8 cellular contexts compared by ENCODE assay signal in the genomic region with DNA sequence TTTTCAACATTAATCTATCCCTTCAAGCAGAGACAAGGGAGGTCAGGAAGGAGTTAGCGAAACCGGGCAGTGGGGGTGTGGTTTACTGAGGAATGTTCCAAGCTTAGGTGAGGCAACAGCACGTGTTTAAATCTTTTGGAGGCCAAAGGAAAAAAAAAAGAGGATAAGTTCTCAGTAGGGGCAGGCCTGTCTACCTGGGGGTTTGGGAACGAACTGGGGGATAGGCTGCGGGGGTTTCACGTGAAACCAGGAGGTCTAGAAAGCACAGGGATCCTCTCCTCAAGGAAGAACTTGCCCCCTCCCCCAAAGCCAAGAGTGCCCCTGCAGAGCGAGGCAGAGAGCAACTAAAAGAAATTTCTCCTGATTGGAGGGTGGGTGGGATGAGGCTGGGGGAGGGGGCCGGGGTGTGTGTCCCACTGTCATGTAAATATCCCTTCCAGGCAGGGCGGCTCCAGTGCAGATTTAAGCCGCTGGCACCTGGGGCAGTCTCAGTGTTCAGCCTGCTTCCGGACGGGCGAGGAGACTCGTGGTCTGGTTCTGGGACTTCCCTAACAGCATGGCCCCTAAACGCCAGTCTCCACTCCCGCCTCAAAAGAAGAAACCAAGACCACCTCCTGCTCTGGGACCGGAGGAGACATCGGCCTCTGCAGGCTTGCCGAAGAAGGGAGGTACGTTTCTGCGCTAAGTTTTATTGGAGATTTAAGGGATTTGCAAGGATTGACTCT. TPM values are rescaled to one million over a fixed set of nuclear protein-coding genes. Genes with fewer than 3 reads are reported as not detected.
DNase-seq lines count a peak whose midpoint lies in the region; ATAC-seq and TF ChIP-seq lines count a peak whose summit lies in the region.

No MANE protein-coding gene starts in this region.

- intact Hi-C loops in Caco-2 (cut with micrococcal nuclease; ENCODE audit: unreplicated experiment) (loop anchor here (1.0 kb wide), 2 partner anchors 27 to 48 kb away; a partner anchor contains a TSS), lower lobe of right lung (cut with DNase I) (no loop called here)
- intact Hi-C loops in dendritic cell treated with granulocyte-macrophage colony-stimulating factor and Interleukin-4, amounts not matched to agents 40 ng/mL and 50 ng/mL, for 4 days (cut with micrococcal nuclease) = no loop called here

- TF ChIP-seq CTCF in Caco-2 (IDR thresholded peaks at IDR 0.05; ENCODE audit: insufficient read depth in 1 of 2, low read depth in 1 of 2, low read length in 1 of 2, severe bottlenecking in 1 of 2, unreplicated experiment in 1 of 2) = no peak
- TF ChIP-seq CTCF in RWPE1 (conservative IDR thresholded peaks at IDR 0.05; ENCODE audit: low read depth) = no peak
- TF ChIP-seq CTCF in lower lobe of right lung (IDR thresholded peaks at IDR 0.05) = no peak

- H3K4me1 Mint-ChIP-seq in Caco-2 (ENCODE audit: low read depth, unreplicated experiment) = peaks cover 24% of the 10 kb centered on the region
- peaks cover 51% of the 10 kb centered on the region for H3K4me1 Mint-ChIP-seq in dendritic cell treated with granulocyte-macrophage colony-stimulating factor and Interleukin-4, amounts not matched to agents 40 ng/mL and 50 ng/mL, for 4 days (ENCODE audit: low read depth)

- ATAC-seq in lower lobe of right lung = peak; percentile 58 to 80
- ATAC-seq in HG02623 (IDR thresholded peaks at IDR 0.05; ENCODE audit: unreplicated experiment) = no peak

- H3K4me1 ChIP-seq in Caco-2 = peaks cover 24% of the 10 kb centered on the region
- peaks cover 56% of the 10 kb centered on the region for H3K4me1 ChIP-seq in lower lobe of right lung
- peaks cover 1 to 40% (median 26%) of the 10 kb centered on the region in 5 donors for H3K4me1 ChIP-seq in subcutaneous abdominal adipose tissue (ENCODE audit: control insufficient read depth in 5 of 5, insufficient read depth in 5 of 5, low read length in 5 of 5)

- peaks cover 45% of the 10 kb centered on the region for H3K36me3 Mint-ChIP-seq in Caco-2 (ENCODE audit: insufficient read depth, unreplicated experiment)
- H3K36me3 Mint-ChIP-seq in dendritic cell treated with granulocyte-macrophage colony-stimulating factor and Interleukin-4, amounts not matched to agents 40 ng/mL and 50 ng/mL, for 4 days (ENCODE audit: low read depth) = peaks cover 36% of the 10 kb centered on the region

- CTCF ChIA-PET in Caco-2 (lab: Charles Lee) = interaction anchor here (1.2 to 1.6 kb wide), 2 partner anchors 48 to 263 kb away, joined by 5 to 16 read pairs; a partner anchor contains a TSS
- CTCF ChIA-PET in RWPE1 (lab: Yijun Ruan, JAX) = interaction anchor here (0.8 to 2.4 kb wide), 2 partner anchors 49 to 51 kb away, joined by 3 to 20 read pairs; no protein-coding TSS in a partner anchor

- no peaks in the 10 kb centered on the region for H3K27me3 ChIP-seq in Caco-2 (replicated peaks; ENCODE audit: control insufficient read depth, insufficient read depth, low read length)
- H3K27me3 ChIP-seq in H7 (ENCODE audit: control insufficient read depth, insufficient read depth, low read length) = no peaks in the 10 kb centered on the region
- H3K27me3 ChIP-seq in lower lobe of right lung (ENCODE audit: low read depth) = no peaks in the 10 kb centered on the region
- H3K27me3 ChIP-seq in subcutaneous abdominal adipose tissue (ENCODE audit: control insufficient read depth in 5 of 5, insufficient read depth in 4 of 5, low read length in 5 of 5) = no peaks in the 10 kb centered on the region

- peak overlapping the region; percentile 98 for H3K27ac ChIP-seq in RWPE1
- peak overlapping the region; percentile 89 for H3K27ac ChIP-seq in lower lobe of right lung
- peak overlapping the region; percentile 65 for H3K27ac ChIP-seq in subcutaneous abdominal adipose tissue (ENCODE audit: low read depth, low read length)

- peak overlapping the region; percentile 100 for H3K4me3 Mint-ChIP-seq in Caco-2 (ENCODE audit: unreplicated experiment)
- H3K4me3 Mint-ChIP-seq in dendritic cell treated with granulocyte-macrophage colony-stimulating factor and Interleukin-4, amounts not matched to agents 40 ng/mL and 50 ng/mL, for 4 days = peak overlapping the region; percentile 96

- H3K27me3 Mint-ChIP-seq in Caco-2 (ENCODE audit: insufficient read depth, unreplicated experiment) = no peaks in the 10 kb centered on the region
- H3K27me3 Mint-ChIP-seq in dendritic cell treated with granulocyte-macrophage colony-stimulating factor and Interleukin-4, amounts not matched to agents 40 ng/mL and 50 ng/mL, for 4 days = no peaks in the 10 kb centered on the region

- H3K4me3 ChIP-seq in Caco-2 (ENCODE audit: low read depth, low read length) = peak overlapping the region; percentile 83
- peak overlapping the region; percentile 74 for H3K4me3 ChIP-seq in H7 (ENCODE audit: insufficient read depth, low read depth, low read length)
- H3K4me3 ChIP-seq in lower lobe of right lung = peak overlapping the region; percentile 79
- H3K4me3 ChIP-seq in subcutaneous abdominal adipose tissue (ENCODE audit: low read depth in 1 of 5, low read length in 5 of 5) = peak overlapping the region; percentile 57 to 80 (median 77)

- H3K36me3 ChIP-seq in Caco-2 (ENCODE audit: control insufficient read depth, insufficient read depth, low read length) (no peaks in the 10 kb centered on the region), H7 (replicated peaks; ENCODE audit: control insufficient read depth, insufficient read depth, low read length) (peaks cover 3% of the 10 kb centered on the region), lower lobe of right lung (no peaks in the 10 kb centered on the region), subcutaneous abdominal adipose tissue (ENCODE audit: control insufficient read depth in 5 of 5, insufficient read depth in 5 of 5, low read length in 5 of 5) (no peaks in the 10 kb centered on the region)

- H3K9me3 ChIP-seq in Caco-2 = no peaks in the 10 kb centered on the region
- H3K9me3 ChIP-seq in lower lobe of right lung = no peaks in the 10 kb centered on the region
- no peaks in the 10 kb centered on the region for H3K9me3 ChIP-seq in subcutaneous abdominal adipose tissue (ENCODE audit: control insufficient read depth in 5 of 5, low read length in 5 of 5)

- BruUV-seq in Caco-2 (replicated peaks; lab: Mats Ljungman, UMichigan) = no TSS peak

- no peaks in the 10 kb centered on the region for H3K9me3 Mint-ChIP-seq in Caco-2 (ENCODE audit: unreplicated experiment)
- H3K9me3 Mint-ChIP-seq in dendritic cell treated with granulocyte-macrophage colony-stimulating factor and Interleukin-4, amounts not matched to agents 40 ng/mL and 50 ng/mL, for 4 days = no peaks in the 10 kb centered on the region

- H3K9ac ChIP-seq in subcutaneous abdominal adipose tissue (ENCODE audit: low read length in 5 of 5) = peak overlapping the region; percentile 54 to 95 (median 81)

- H3K27ac Mint-ChIP-seq in Caco-2 (ENCODE audit: unreplicated experiment) = peak overlapping the region; percentile 99
- H3K27ac Mint-ChIP-seq in dendritic cell treated with granulocyte-macrophage colony-stimulating factor and Interleukin-4, amounts not matched to agents 40 ng/mL and 50 ng/mL, for 4 days = peak overlapping the region; percentile 96

- DNase-seq in Caco-2 (peak; percentile 87 to 89), H7 (peak; percentile 95), RWPE1 (ENCODE audit: low spot score) (peak; percentile 90), lower lobe of right lung (peak; percentile 74), NCI-H187 (lab: John Stamatoyannopoulos, UW) (no peak)

- POLR2A ChIA-PET in Caco-2 (lab: Charles Lee) (interaction anchor here (0.6 to 3.0 kb wide), 3 partner anchors 41 to 655 kb away, joined by 5 to 27 read pairs (median 6); a partner anchor contains a TSS), RWPE1 (lab: Yijun Ruan, JAX; ENCODE audit: low non-redundant PET) (interaction anchor here (0.5 to 2.7 kb wide), 10 partner anchors 12 to 176 kb away, joined by 3 to 9 read pairs (median 4); a partner anchor contains a TSS)

RNA-seq across cellular contexts. Expression of a gene that starts 5.5 kb away (rescaled TPM):
- total RNA-seq in Caco-2 (2022) (710 and 745 TPM in 2 replicates), lower lobe of right lung (197 TPM)
- 798 and 1,235 TPM in 2 replicates for total RNA-seq in H7 (2014; rRNA removed; shearing (Covaris generic))

RNA-seq across cellular contexts. Expression of a gene that starts 18.8 kb away (rescaled TPM):
- total RNA-seq in Caco-2 (2022) = 1.6 and 2.1 TPM in 2 replicates
- 29.4 and 35.0 TPM in 2 replicates for total RNA-seq in H7 (2014; rRNA removed; shearing (Covaris generic))
- total RNA-seq in lower lobe of right lung = 11.1 TPM

RNA-seq across cellular contexts. Expression of a gene that starts 26.9 kb away (rescaled TPM):
- 80.2 and 80.8 TPM in 2 replicates for total RNA-seq in Caco-2 (2022)
- total RNA-seq in H7 (2014; rRNA removed; shearing (Covaris generic)) = 82.3 and 113 TPM in 2 replicates
- 37.3 TPM for total RNA-seq in lower lobe of right lung

RNA-seq across cellular contexts. Expression of a gene that starts 40.4 kb away (rescaled TPM):
- total RNA-seq in Caco-2 (2022) = 71.0 and 73.7 TPM in 2 replicates
- 66.5 and 76.6 TPM in 2 replicates for total RNA-seq in H7 (2014; rRNA removed; shearing (Covaris generic))
- total RNA-seq in lower lobe of right lung = 29.4 TPM

Comparison
In these comparisons a context has a peak if more than half of its experiments do, and no peak if none do; other contexts are left out.
1. DNase-seq: peak in Caco-2 (2 of 2), H7 (single experiment), RWPE1 (single experiment) and lower lobe of right lung (single experiment); none in NCI-H187 (0 of 2).
2. Peak in every context shown above with its lines, with median percentiles within 50 percentile points of each other: H3K4me3 ChIP-seq and H3K27ac ChIP-seq.